ENCODE assay signal across 7 cellular contexts in genomic region chr1:185886046-185886445, GRCh38.
"Had no signal": no experiment of that assay in that cellular context is flagged by ENCODE, and none has a peak within 500 bp of the region (broad histone marks: within the 10 kb centered on the region; RNA-seq: fewer than 3 reads in every experiment).

No MANE protein-coding gene starts in this region.

- H3K27ac Mint-ChIP-seq: GM23338, H9, HFFc6 had no signal

- DNase-seq: GM23248, GOT3, H7, H9, HCEC 1CT, HFFc6 had no signal

- H3K4me1 Mint-ChIP-seq: GM23338 had no signal

- H3K9me3 Mint-ChIP-seq: HFFc6 had no signal

- H3K4me3 Mint-ChIP-seq: GM23338, H9, HFFc6 had no signal
